ENCODE assay signal across 2 cellular contexts in genomic region chr2:69566669-69567068, GRCh38.
TF ChIP-seq lines count a peak whose summit lies in the region.

No MANE protein-coding gene starts in this region.

TF ChIP-seq in SK-N-SH, 30 proteins besides CTCF, POLR2A, EP300 and RAD21:
- TF ChIP-seq USF2 (IDR thresholded peaks at IDR 0.05; ENCODE audit: borderline replicate concordance, low read depth, low read length): no peak
- no peak for TF ChIP-seq RCOR1 (IDR thresholded peaks at IDR 0.05; ENCODE audit: low read length)
- TF ChIP-seq TEAD4 (IDR thresholded peaks at IDR 0.05; ENCODE audit: borderline replicate concordance, insufficient read depth): no peak
- no peak for TF ChIP-seq EZH2phosphoT487 (IDR thresholded peaks at IDR 0.05; ENCODE audit: borderline replicate concordance, low read depth)
- no peak for TF ChIP-seq NRF1 (IDR thresholded peaks at IDR 0.05; ENCODE audit: low read depth, low read length)
- no peak for TF ChIP-seq REST (IDR thresholded peaks at IDR 0.05; ENCODE audit: low read depth, low read length)
- TF ChIP-seq IRF3 (IDR thresholded peaks at IDR 0.05; ENCODE audit: low read depth, low read length): no peak
- no peak for TF ChIP-seq PBX3 (IDR thresholded peaks at IDR 0.05)
- TF ChIP-seq RXRA (IDR thresholded peaks at IDR 0.05; ENCODE audit: borderline replicate concordance, low read depth): no peak
- TF ChIP-seq FOXM1 (IDR thresholded peaks at IDR 0.05; ENCODE audit: low read depth): no peak
- TF ChIP-seq FOSL2 (IDR thresholded peaks at IDR 0.05; ENCODE audit: borderline replicate concordance, low read depth): no peak
- no peak for TF ChIP-seq RFX5 (IDR thresholded peaks at IDR 0.05; ENCODE audit: low read length)
- TF ChIP-seq GABPA (IDR thresholded peaks at IDR 0.05; ENCODE audit: low read depth): no peak
- TF ChIP-seq GATA2 (CRISPR knock-in tag; IDR thresholded peaks at IDR 0.05): no peak
- no peak for TF ChIP-seq ELF1 (IDR thresholded peaks at IDR 0.05)
- no peak for TF ChIP-seq YY1 (IDR thresholded peaks at IDR 0.05; ENCODE audit: low read depth)
- TF ChIP-seq CHD2 (IDR thresholded peaks at IDR 0.05; ENCODE audit: low read length, partially characterized antibody): no peak
- no peak for TF ChIP-seq ZBTB33 (IDR thresholded peaks at IDR 0.05; ENCODE audit: borderline replicate concordance, low read depth)
- TF ChIP-seq SMC3 (IDR thresholded peaks at IDR 0.05; ENCODE audit: low read depth, low read length): no peak

TF ChIP-seq in SK-N-SH treated with all-trans-retinoic acid at 6 μM for 48 hours, 23 proteins besides CTCF, POLR2A, EP300 and RAD21 (continued from another document):
- TF ChIP-seq TSHZ2 (CRISPR knock-in tag; IDR thresholded peaks at IDR 0.05): no peak
- TF ChIP-seq ZNF8 (CRISPR knock-in tag; IDR thresholded peaks at IDR 0.05): no peak
- TF ChIP-seq ESRRG (CRISPR knock-in tag; IDR thresholded peaks at IDR 0.05): no peak
- no peak for TF ChIP-seq ZNF565 (CRISPR knock-in tag; conservative IDR thresholded peaks at IDR 0.05; ENCODE audit: low read depth)
